In genomic region chr11:22829231-22830081, GRCh38 we compare ENCODE assay signal across 8 cellular contexts. TPM values are rescaled to one million over a fixed set of nuclear protein-coding genes. Genes with fewer than 3 reads are reported as not detected.
A peak's percentile ranks its signal among the peaks of the same experiment; 100 is the strongest.
DNase-seq lines count a peak whose midpoint lies in the region; ATAC-seq and TF ChIP-seq lines count a peak whose summit lies in the region.

SVIP (minus strand) TSS chr11:22829801; CDS start chr11:22829748, 53 bp downstream.

- ATAC-seq in GM19035 (IDR thresholded peaks at IDR 0.05; ENCODE audit: unreplicated experiment) (peak; percentile 93), HG03342 (IDR thresholded peaks at IDR 0.05; ENCODE audit: unreplicated experiment) (peak; percentile 93)

- intact Hi-C loops in colonic mucosa (cut with DNase I): no loop called here

- H3K27me3 ChIP-seq in colonic mucosa (no peaks in the 10 kb centered on the region), layer of hippocampus (ENCODE audit: control insufficient read depth, insufficient read depth, low read length) (no peaks in the 10 kb centered on the region)

- H3K4me3 ChIP-seq in colonic mucosa: peak within 1 kb of the TSS; percentile 77

- no peaks in the 10 kb centered on the region for H3K9me3 ChIP-seq in colonic mucosa

- peak; percentile 57 for TF ChIP-seq CTCF in colonic mucosa (IDR thresholded peaks at IDR 0.05)

- peak within 1 kb of the TSS; percentile 89 for H3K27ac ChIP-seq in colonic mucosa
- peak within 1 kb of the TSS; percentile 81 for H3K27ac ChIP-seq in layer of hippocampus (ENCODE audit: low read depth, low read length)

- DNase-seq in AML-193 (lab: John Stamatoyannopoulos, UW): peak; percentile 81 to 84
- DNase-seq in NCI-H460 (ENCODE audit: extremely low read depth, low read depth): peak; percentile 86
- DNase-seq in activated CD4-positive, alpha-beta T cell treated with anti-CD3 and anti-CD28 coated beads for 48 hours: peak; percentile 96
- peak; percentile 99 for DNase-seq in colonic mucosa
- peak; percentile 88 to 98 (median 92) for DNase-seq in stimulated activated CD4-positive, alpha-beta T cell treated with anti-CD3 and anti-CD28 coated beads, Interleukin-1b, Interleukin-23, amount 100 ng/mL, for 24 hours (ENCODE audit: low read depth in 4 of 4, low spot score in 1 of 4)

- H3K9ac ChIP-seq in colonic mucosa (ENCODE audit: low read depth in 2 of 2, low read length in 2 of 2): peak within 1 kb of the TSS; percentile 73 to 74

- peaks cover 3% of the 10 kb centered on the region for H3K4me1 ChIP-seq in colonic mucosa

- no peaks in the 10 kb centered on the region for H3K36me3 ChIP-seq in colonic mucosa

RNA-seq across cellular contexts. Expression of gene SVIP, which starts in this region (rescaled TPM):
- total RNA-seq in NCI-H460 (2014; rRNA removed; shearing (Covaris generic)): 10.7 and 14.0 TPM in 2 replicates
- 4.8 and 16.2 TPM in 2 replicates for polyA plus RNA-seq in NCI-H460 (2014; cell fraction: nucleus; rRNA removed)
- total RNA-seq in colonic mucosa: 10 to 100 TPM; 20.6 to 30.0 TPM

Comparison
In these comparisons a context has a peak if more than half of its experiments do, and no peak if none do; other contexts are left out.
1. Peak in every context shown above with its lines: DNase-seq, ATAC-seq, H3K4me3 ChIP-seq and H3K27ac ChIP-seq.